8 cellular contexts compared by ENCODE assay signal in the genomic region with DNA sequence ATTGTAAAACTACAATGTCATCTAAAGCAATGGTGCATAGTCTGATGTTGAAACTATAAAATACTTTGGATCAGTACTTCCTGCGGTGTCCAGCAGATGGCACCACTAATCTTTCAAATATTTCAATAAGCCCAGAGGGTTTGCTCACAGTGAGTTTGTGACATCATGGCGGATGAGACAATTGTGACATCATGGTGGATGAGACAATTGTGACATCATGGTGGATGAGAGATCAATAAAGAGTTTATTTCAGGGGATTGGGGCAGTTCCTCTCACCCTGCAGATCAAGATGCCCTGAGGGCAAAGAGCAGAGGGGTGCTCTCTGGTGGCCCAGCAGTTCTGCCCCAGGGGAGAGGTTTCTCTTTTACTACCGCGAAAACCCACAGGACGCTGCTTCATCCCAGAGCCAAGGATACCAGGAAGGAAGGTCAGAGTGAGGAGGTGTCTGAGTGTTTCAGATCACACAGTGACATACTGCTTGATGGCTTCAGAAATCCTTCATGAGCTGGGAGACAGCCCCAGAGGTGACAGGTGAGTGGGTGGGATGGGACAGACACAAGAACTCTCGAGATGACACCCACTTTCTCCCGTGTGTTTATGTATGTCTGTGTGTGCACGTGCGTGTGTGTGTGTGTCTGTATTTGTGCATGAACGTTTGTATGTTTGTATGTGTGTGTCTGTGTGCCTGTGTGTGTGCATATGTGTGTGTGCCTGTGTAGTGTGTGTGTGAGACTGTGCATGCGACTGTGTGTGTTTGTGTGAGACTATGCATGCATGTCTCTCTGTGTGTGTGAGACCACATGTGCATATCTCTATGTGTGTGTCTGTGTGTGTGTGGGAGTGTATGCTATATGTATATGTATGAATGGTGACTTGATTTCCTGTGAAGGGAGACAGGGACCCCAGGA. TPM values are rescaled to one million over a fixed set of nuclear protein-coding genes. Genes with fewer than 3 reads are reported as not detected.
DNase-seq lines count a peak whose midpoint lies in the region; ATAC-seq and TF ChIP-seq lines count a peak whose summit lies in the region.

No MANE protein-coding gene starts in this region.

- peak; percentile 69 for ATAC-seq in Right ventricle myocardium inferior
- no peak for ATAC-seq in GM18511 (IDR thresholded peaks at IDR 0.05; ENCODE audit: unreplicated experiment)
- ATAC-seq in HG02571 (IDR thresholded peaks at IDR 0.05; ENCODE audit: unreplicated experiment): no peak

- intact Hi-C loops in Right ventricle myocardium inferior (cut with DNase I) (loop anchor here (1.0 to 10.0 kb wide), 2 partner anchors 83 to 460 kb away; no protein-coding TSS in a partner anchor), posterior vena cava (cut with DNase I) (loop anchor here in 1 of 2 donors (2.0 kb wide), 1 partner anchor 82 kb away; no protein-coding TSS in a partner anchor)

- peak; percentile 62 for DNase-seq in DMS53 treated with DMSO at 0.1 percent for 48 hours (lab: John Stamatoyannopoulos, UW; ENCODE audit: unreplicated experiment)
- DNase-seq in SKM-1 (lab: John Stamatoyannopoulos, UW; ENCODE audit: unreplicated experiment): peak; percentile 52
- DNase-seq in activated naive CD4-positive, alpha-beta T cell treated with anti-CD3 and anti-CD28 coated beads, Interleukin-2, amount 50 U/mL, for 16 hours: peak; percentile 68
- DNase-seq in Right ventricle myocardium inferior (ENCODE audit: missing footprints): no peak
- DNase-seq in posterior vena cava (ENCODE audit: low spot score): peak; percentile 69

- peak; percentile 76 for TF ChIP-seq CTCF in LNCAP (IDR thresholded peaks at IDR 0.05)

RNA-seq across cellular contexts. Expression of a gene that starts 7.3 kb away (rescaled TPM):
- total RNA-seq in Right ventricle myocardium inferior (1.3 TPM), posterior vena cava (under 1 TPM; 0.43 to 0.51 TPM)

RNA-seq across cellular contexts. Expression of a gene that starts 11.6 kb away (rescaled TPM):
- total RNA-seq in Right ventricle myocardium inferior (0.22 TPM), posterior vena cava (under 1 TPM in 1 of 2 donors, not detected in 1; 0.74 TPM)

RNA-seq across cellular contexts. Expression of a gene that starts 29.2 kb away (rescaled TPM):
- 0.30 TPM for total RNA-seq in Right ventricle myocardium inferior
- under 1 TPM in 1 of 2 donors, not detected in 1; 0.19 TPM for total RNA-seq in posterior vena cava

RNA-seq across cellular contexts. Expression of a gene that starts 36.6 kb away (rescaled TPM):
- total RNA-seq in Right ventricle myocardium inferior (0.27 TPM), posterior vena cava (1 to 10 TPM in 1 of 2 donors, not detected in 1; 1.6 TPM)
